15 cellular contexts compared by ENCODE assay signal in the genomic region with DNA sequence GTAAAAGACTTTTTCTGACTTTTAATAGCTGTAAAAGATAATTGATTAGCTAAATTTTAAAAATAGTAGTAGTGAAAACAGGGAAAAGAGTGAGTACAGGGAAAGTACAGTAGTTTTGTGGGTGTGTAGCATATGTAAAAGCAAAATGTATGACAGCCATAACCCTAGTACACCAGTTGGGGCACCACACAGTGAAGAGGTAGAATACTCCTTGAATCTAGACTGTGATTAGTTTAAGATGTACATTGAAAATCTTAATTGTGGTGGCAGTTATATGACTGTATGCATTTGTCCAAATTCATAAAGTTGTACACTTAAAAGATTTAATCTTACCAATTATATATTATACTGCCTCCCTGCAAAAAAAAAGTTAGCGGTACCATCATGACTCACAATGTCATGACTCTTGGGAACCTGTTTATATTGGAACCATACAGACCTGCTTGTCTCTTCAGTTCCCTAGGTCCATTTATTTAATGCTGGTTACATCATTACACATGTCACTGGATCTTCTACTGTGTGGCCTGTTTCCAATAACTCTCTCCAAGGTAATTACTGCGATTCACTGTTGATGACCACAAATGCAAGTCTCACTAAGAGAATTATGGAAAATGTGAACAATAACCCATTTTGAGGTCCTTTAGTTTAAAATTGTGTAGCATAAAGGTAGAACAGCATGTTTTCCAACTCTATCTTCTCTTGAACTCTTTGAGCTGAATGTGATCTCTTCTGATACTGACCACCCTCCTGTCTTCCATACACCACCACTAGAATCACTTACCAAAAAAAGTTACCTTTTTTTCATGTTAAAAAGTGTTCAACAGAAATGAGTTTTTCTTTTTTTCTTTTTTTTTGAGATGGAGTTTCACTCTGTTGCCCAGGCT.
DNase-seq lines count a peak whose midpoint lies in the region; ATAC-seq, FAIRE-seq and TF ChIP-seq lines count a peak whose summit lies in the region.
"Had no signal": no experiment of that assay in that cellular context is flagged by ENCODE, and none has a peak within 500 bp of the region (broad histone marks: within the 10 kb centered on the region; RNA-seq: fewer than 3 reads in every experiment).

No MANE protein-coding gene starts in this region.

- no peak for FAIRE-seq in endothelial cell of umbilical vein (lab: Jason Lieb, UNC)

- H3K9ac ChIP-seq in Loucy (ENCODE audit: low read depth, low read length, poor library complexity, severe bottlenecking) (no peak overlapping the region), endothelial cell of umbilical vein (replicated peaks; ENCODE audit: extremely low read depth, insufficient read depth, low read length) (no peak overlapping the region)
- H3K9ac ChIP-seq: KMS-11 had no signal

- DNase-seq in activated T-cell treated with anti-CD3 and anti-CD28 coated beads, Interleukin-2, amount 50 U/mL, for 72 hours, result no peak
- no peak for DNase-seq in activated T-cell treated with anti-CD3 and anti-CD28 coated beads, Interleukin-2, amount 50 U/mL, for 1 hour
- peak; percentile 32 for DNase-seq in endothelial cell of umbilical vein (ENCODE audit: low read depth, low spot score)
- DNase-seq in stimulated activated naive CD8-positive, alpha-beta T cell treated with anti-CD3 and anti-CD28 coated beads, Interleukin-15, Interleukin-2, amounts not matched to agents 100 U/mL and 50 U/mL, for 24 hours, result no peak
- no peak for DNase-seq in type B pancreatic cell (ENCODE audit: extremely low spot score, unreplicated experiment)
- DNase-seq in Peyer's patch, result no peak
- DNase-seq: activated CD8-positive, alpha-beta memory T cell treated with anti-CD3 and anti-CD28 coated beads, Interleukin-2, amount 10 ng/mL, durations not matched to agents 7 days and 5 days; adrenal gland; NCI-H1694; NCI-H510A; stimulated activated naive B cell treated with anti-CD40 and anti-IgM and Interleukin-4, amounts not matched to agents 10 μg/mL and 1 μg/mL and 100 μg/mL, for 72 hours had no signal

- no peaks in the 10 kb centered on the region for H3K9me1 ChIP-seq in endothelial cell of umbilical vein (replicated peaks; ENCODE audit: control insufficient read depth, extremely low read depth, insufficient read depth, low read length)

- POLR2A ChIA-PET in endothelial cell of umbilical vein (lab: Charles Lee), result no interaction called here

- no TSS peak for BruUV-seq in endothelial cell of umbilical vein (replicated peaks; lab: Mats Ljungman, UMichigan)

- H2AFZ ChIP-seq in Loucy (ENCODE audit: low read length), result no peak overlapping the region
- no peak overlapping the region for H2AFZ ChIP-seq in endothelial cell of umbilical vein (ENCODE audit: low read depth, low read length)

- ATAC-seq in activated T-cell treated with anti-CD3 and anti-CD28 coated beads, Interleukin-2, amount 50 U/mL, for 72 hours (replicated peaks in 1 of 2), result peak; percentile 39 to 45
- ATAC-seq in stimulated activated naive CD8-positive, alpha-beta T cell treated with anti-CD3 and anti-CD28 coated beads, Interleukin-15, Interleukin-2, amounts not matched to agents 100 U/mL and 50 U/mL, for 24 hours, result peak; percentile 80
- no peak for ATAC-seq in GM18870 (IDR thresholded peaks at IDR 0.05; ENCODE audit: unreplicated experiment)
- ATAC-seq: activated CD8-positive, alpha-beta memory T cell treated with anti-CD3 and anti-CD28 coated beads, Interleukin-2, amount 10 ng/mL, durations not matched to agents 7 days and 5 days; stimulated activated naive B cell treated with anti-CD40 and anti-IgM and Interleukin-4, amounts not matched to agents 10 μg/mL and 1 μg/mL and 100 μg/mL, for 72 hours had no signal

- H3K4me2 ChIP-seq in Loucy (ENCODE audit: low read depth, low read length, poor library complexity, severe bottlenecking), result no peak overlapping the region
- H3K4me2 ChIP-seq in endothelial cell of umbilical vein (ENCODE audit: insufficient read depth, low read length), result no peak overlapping the region
- H3K4me2 ChIP-seq: KMS-11 had no signal

- TF ChIP-seq CTCF in Loucy (conservative IDR thresholded peaks at IDR 0.05; ENCODE audit: low read length), result peak; percentile 14; the same call in 1 of the 2 replicates
- TF ChIP-seq CTCF in endothelial cell of umbilical vein (IDR thresholded peaks at IDR 0.05; ENCODE audit: extremely low read depth in 1 of 2, insufficient read depth in 1 of 2, low read depth in 1 of 2, low read length in 2 of 2), result no peak
- no peak for TF ChIP-seq CTCF in type B pancreatic cell (conservative IDR thresholded peaks at IDR 0.05)
- TF ChIP-seq CTCF in Peyer's patch (IDR thresholded peaks at IDR 0.05), result no peak

- H3K36me3 ChIP-seq in Loucy (ENCODE audit: insufficient read depth, low read length), result no peaks in the 10 kb centered on the region
- H3K36me3 ChIP-seq in endothelial cell of umbilical vein (ENCODE audit: control insufficient read depth in 2 of 2, extremely low read depth in 1 of 2, insufficient read depth in 2 of 2, low read length in 2 of 2), result no peaks in the 10 kb centered on the region
- H3K36me3 ChIP-seq in Peyer's patch, result no peaks in the 10 kb centered on the region
- H3K36me3 ChIP-seq: adrenal gland had no signal

- H3K4me3 ChIP-seq in Loucy (ENCODE audit: low read length, poor library complexity, severe bottlenecking) (no peak overlapping the region), endothelial cell of umbilical vein (replicated peaks in 1 of 3; ENCODE audit: insufficient read depth in 1 of 3, low read depth in 1 of 3, low read length in 3 of 3) (no peak overlapping the region), Peyer's patch (no peak overlapping the region)
- H3K4me3 ChIP-seq: adrenal gland had no signal

- H3K4me3 Mint-ChIP-seq in activated T-cell treated with anti-CD3 and anti-CD28 coated beads, Interleukin-2, amount 50 U/mL, for 72 hours, result no peak overlapping the region
- no peak overlapping the region for H3K4me3 Mint-ChIP-seq in type B pancreatic cell
- H3K4me3 Mint-ChIP-seq: activated CD8-positive, alpha-beta memory T cell treated with anti-CD3 and anti-CD28 coated beads, Interleukin-2, amount 10 ng/mL, durations not matched to agents 7 days and 5 days; mesothelial cell of epicardium; stimulated activated naive B cell treated with anti-CD40 and anti-IgM and Interleukin-4, amounts not matched to agents 10 μg/mL and 1 μg/mL and 100 μg/mL, for 72 hours had no signal

- H3K9me3 ChIP-seq in Loucy (ENCODE audit: insufficient read depth, low read depth, low read length) (0 out of 2 replicates have a peak, but pooled peaks cover 5% of the 10 kb centered on the region), endothelial cell of umbilical vein (replicated peaks; ENCODE audit: control insufficient read depth, insufficient read depth, low read length) (no peaks in the 10 kb centered on the region), Peyer's patch (no peaks in the 10 kb centered on the region)
- H3K9me3 ChIP-seq: adrenal gland had no signal

- peaks cover 0 to 2% of the 10 kb centered on the region in 2 donors for H3K9me3 Mint-ChIP-seq in activated T-cell treated with anti-CD3 and anti-CD28 coated beads, Interleukin-2, amount 50 U/mL, for 72 hours
- no peaks in the 10 kb centered on the region for H3K9me3 Mint-ChIP-seq in type B pancreatic cell
- H3K9me3 Mint-ChIP-seq: mesothelial cell of epicardium had no signal

- peaks cover 4 to 8% of the 10 kb centered on the region in 2 donors for H3K36me3 Mint-ChIP-seq in activated T-cell treated with anti-CD3 and anti-CD28 coated beads, Interleukin-2, amount 50 U/mL, for 72 hours (ENCODE audit: insufficient read depth in 2 of 2)
- no peaks in the 10 kb centered on the region for H3K36me3 Mint-ChIP-seq in type B pancreatic cell
- H3K36me3 Mint-ChIP-seq: activated CD8-positive, alpha-beta memory T cell treated with anti-CD3 and anti-CD28 coated beads, Interleukin-2, amount 10 ng/mL, durations not matched to agents 7 days and 5 days; mesothelial cell of epicardium had no signal

- CTCF ChIA-PET in endothelial cell of umbilical vein (lab: Charles Lee), result interaction anchor here (1.0 kb wide), 2 partner anchors 12 to 23 kb away, joined by 3 read pairs; no protein-coding TSS in a partner anchor

- dilution Hi-C loops in endothelial cell of umbilical vein (cut with MboI; ENCODE audit: extremely low pct_ligation_motif_present, low sequenced_read_pairs), result no loop called here

- H3K9me2 ChIP-seq in Loucy (replicated peaks; ENCODE audit: low read depth, low read length), result no peaks in the 10 kb centered on the region

- H3F3A ChIP-seq in Loucy (ENCODE audit: low read depth), result no peaks in the 10 kb centered on the region

- peaks cover 49% of the 10 kb centered on the region for H3K4me1 Mint-ChIP-seq in activated T-cell treated with anti-CD3 and anti-CD28 coated beads, Interleukin-2, amount 50 U/mL, for 72 hours (ENCODE audit: low read depth)
- H3K4me1 Mint-ChIP-seq in type B pancreatic cell (ENCODE audit: unreplicated experiment), result peaks cover 7% of the 10 kb centered on the region
- H3K4me1 Mint-ChIP-seq: mesothelial cell of epicardium had no signal

- H3K27ac ChIP-seq in endothelial cell of umbilical vein (ENCODE audit: insufficient read depth, low read depth, low read length), result no peak overlapping the region
- H3K27ac ChIP-seq in Peyer's patch, result no peak overlapping the region
- H3K27ac ChIP-seq: adrenal gland, KMS-11 had no signal

- intact Hi-C loops in endothelial cell of umbilical vein (cut with micrococcal nuclease), result no loop called here

- no peaks in the 10 kb centered on the region for H3K27me3 Mint-ChIP-seq in activated T-cell treated with anti-CD3 and anti-CD28 coated beads, Interleukin-2, amount 50 U/mL, for 72 hours (ENCODE audit: low read depth)
- peaks cover 3% of the 10 kb centered on the region for H3K27me3 Mint-ChIP-seq in type B pancreatic cell
- H3K27me3 Mint-ChIP-seq: activated CD8-positive, alpha-beta memory T cell treated with anti-CD3 and anti-CD28 coated beads, Interleukin-2, amount 10 ng/mL, durations not matched to agents 7 days and 5 days; stimulated activated naive B cell treated with anti-CD40 and anti-IgM and Interleukin-4, amounts not matched to agents 10 μg/mL and 1 μg/mL and 100 μg/mL, for 72 hours had no signal

- no peak for TF ChIP-seq POLR2A in endothelial cell of umbilical vein (IDR thresholded peaks at IDR 0.05; ENCODE audit: low read depth, low read length)
- TF ChIP-seq POLR2A in Peyer's patch (IDR thresholded peaks at IDR 0.05), result no peak

- no peaks in the 10 kb centered on the region for H3K4me1 ChIP-seq in Loucy (ENCODE audit: insufficient read depth, low read length, poor library complexity, severe bottlenecking)
- no peaks in the 10 kb centered on the region for H3K4me1 ChIP-seq in endothelial cell of umbilical vein (ENCODE audit: control insufficient read depth, extremely low read depth, insufficient read depth, low read length)
- H3K4me1 ChIP-seq in Peyer's patch, result no peaks in the 10 kb centered on the region
- H3K4me1 ChIP-seq: adrenal gland had no signal

- H3K27me3 ChIP-seq in Loucy (ENCODE audit: insufficient read depth, low read length, poor library complexity, severe bottlenecking), result no peaks in the 10 kb centered on the region
- H3K27me3 ChIP-seq in endothelial cell of umbilical vein (ENCODE audit: control insufficient read depth in 2 of 2, insufficient read depth in 2 of 2, low read length in 2 of 2), result no peaks in the 10 kb centered on the region
- H3K27me3 ChIP-seq in Peyer's patch, result no peaks in the 10 kb centered on the region
- H3K27me3 ChIP-seq: adrenal gland had no signal

- H4K20me1 ChIP-seq in Loucy (ENCODE audit: insufficient read depth, low read length, poor library complexity, severe bottlenecking), result no peaks in the 10 kb centered on the region
- H4K20me1 ChIP-seq in endothelial cell of umbilical vein (replicated peaks; ENCODE audit: control insufficient read depth, extremely low read depth, insufficient read depth, low read length), result no peaks in the 10 kb centered on the region

- H3K27ac Mint-ChIP-seq in activated T-cell treated with anti-CD3 and anti-CD28 coated beads, Interleukin-2, amount 50 U/mL, for 72 hours, result peak overlapping the region; percentile 65
- H3K27ac Mint-ChIP-seq in type B pancreatic cell, result no peak overlapping the region
- H3K27ac Mint-ChIP-seq: activated CD8-positive, alpha-beta memory T cell treated with anti-CD3 and anti-CD28 coated beads, Interleukin-2, amount 10 ng/mL, durations not matched to agents 7 days and 5 days; mesothelial cell of epicardium had no signal

- H3K79me2 ChIP-seq in Loucy (ENCODE audit: insufficient read depth, low read length) (no peaks in the 10 kb centered on the region), endothelial cell of umbilical vein (ENCODE audit: control insufficient read depth, insufficient read depth, low read length) (no peaks in the 10 kb centered on the region)
